In genomic region chr12:56644654-56645053, GRCh38 we compare ENCODE assay signal across 7 cellular contexts. TPM values are rescaled to one million over a fixed set of nuclear protein-coding genes. Genes with fewer than 3 reads are reported as not detected.
A peak's percentile ranks its signal among the peaks of the same experiment; 100 is the strongest.
DNase-seq lines count a peak whose midpoint lies in the region; ATAC-seq and TF ChIP-seq lines count a peak whose summit lies in the region.

No MANE protein-coding gene starts in this region.

- no peaks in the 10 kb centered on the region for H3K9me3 Mint-ChIP-seq in activated CD4-positive, alpha-beta memory T cell treated with anti-CD3 and anti-CD28 coated beads, Interleukin-2, amount 10 ng/mL, durations not matched to agents 7 days and 5 days
- no peaks in the 10 kb centered on the region for H3K9me3 Mint-ChIP-seq in stimulated activated effector memory CD8-positive, alpha-beta T cell treated with anti-CD3 and anti-CD28 coated beads, Interleukin-12 subunit alpha, Interleukin-12 subunit beta, amount 100 ng/mL, for 72 hours

- peaks cover 51% of the 10 kb centered on the region for H3K36me3 Mint-ChIP-seq in activated CD4-positive, alpha-beta memory T cell treated with anti-CD3 and anti-CD28 coated beads, Interleukin-2, amount 10 ng/mL, durations not matched to agents 7 days and 5 days (ENCODE audit: low read depth)
- peaks cover 67% of the 10 kb centered on the region for H3K36me3 Mint-ChIP-seq in stimulated activated effector memory CD8-positive, alpha-beta T cell treated with anti-CD3 and anti-CD28 coated beads, Interleukin-12 subunit alpha, Interleukin-12 subunit beta, amount 100 ng/mL, for 72 hours

- CTCF ChIA-PET in activated CD4-positive, alpha-beta memory T cell treated with anti-CD3 and anti-CD28 coated beads, Interleukin-2, amount 10 ng/mL, durations not matched to agents 7 days and 5 days (lab: Charles Lee) = interaction anchor here (1.6 to 2.8 kb wide), 2 partner anchors 9 to 40 kb away, joined by 4 to 50 read pairs; no protein-coding TSS in a partner anchor

- no peak for DNase-seq in HFF-Myc (ENCODE audit: extremely low read depth, low read depth)
- no peak for DNase-seq in activated CD4-positive, alpha-beta memory T cell treated with anti-CD3 and anti-CD28 coated beads, Interleukin-2, amount 10 ng/mL, durations not matched to agents 7 days and 5 days
- DNase-seq in iPS DF 6.9 (ENCODE audit: low read depth, low spot score) = no peak
- DNase-seq in stimulated activated effector memory CD8-positive, alpha-beta T cell treated with anti-CD3 and anti-CD28 coated beads, Interleukin-12 subunit alpha, Interleukin-12 subunit beta, amount 100 ng/mL, for 72 hours (ENCODE audit: low spot score in 2 of 2) = no peak
- DNase-seq in UCSD-AML1 (lab: John Stamatoyannopoulos, UW; ENCODE audit: unreplicated experiment) = no peak
- no peak for DNase-seq in NCI-H128 (lab: John Stamatoyannopoulos, UW; ENCODE audit: unreplicated experiment)
- DNase-seq in activated CD8-positive, alpha-beta memory T cell treated with anti-CD3 and anti-CD28 coated beads for 24 hours = no peak

- peaks cover 20% of the 10 kb centered on the region for H3K36me3 ChIP-seq in iPS DF 6.9 (ENCODE audit: control insufficient read depth, insufficient read depth, low read length)

- peak overlapping the region; percentile 95 for H3K27ac Mint-ChIP-seq in activated CD4-positive, alpha-beta memory T cell treated with anti-CD3 and anti-CD28 coated beads, Interleukin-2, amount 10 ng/mL, durations not matched to agents 7 days and 5 days
- peak overlapping the region; percentile 97 for H3K27ac Mint-ChIP-seq in stimulated activated effector memory CD8-positive, alpha-beta T cell treated with anti-CD3 and anti-CD28 coated beads, Interleukin-12 subunit alpha, Interleukin-12 subunit beta, amount 100 ng/mL, for 72 hours

- H3K9me3 ChIP-seq in iPS DF 6.9 (ENCODE audit: control insufficient read depth, insufficient read depth, low read length) = no peaks in the 10 kb centered on the region

- H3K4me1 Mint-ChIP-seq in activated CD4-positive, alpha-beta memory T cell treated with anti-CD3 and anti-CD28 coated beads, Interleukin-2, amount 10 ng/mL, durations not matched to agents 7 days and 5 days = peaks cover 42% of the 10 kb centered on the region
- H3K4me1 Mint-ChIP-seq in stimulated activated effector memory CD8-positive, alpha-beta T cell treated with anti-CD3 and anti-CD28 coated beads, Interleukin-12 subunit alpha, Interleukin-12 subunit beta, amount 100 ng/mL, for 72 hours = peaks cover 19% of the 10 kb centered on the region

- TF ChIP-seq CTCF in HFF-Myc (IDR thresholded peaks at IDR 0.05; ENCODE audit: low read depth, low read length, missing control alignments) = no peak

- no peaks in the 10 kb centered on the region for H3K27me3 ChIP-seq in iPS DF 6.9 (ENCODE audit: control insufficient read depth, insufficient read depth, low read length)

- ATAC-seq in stimulated activated effector memory CD8-positive, alpha-beta T cell treated with anti-CD3 and anti-CD28 coated beads, Interleukin-12 subunit alpha, Interleukin-12 subunit beta, amount 100 ng/mL, for 72 hours = no peak

- H3K4me3 Mint-ChIP-seq in activated CD4-positive, alpha-beta memory T cell treated with anti-CD3 and anti-CD28 coated beads, Interleukin-2, amount 10 ng/mL, durations not matched to agents 7 days and 5 days = peak overlapping the region; percentile 90
- peak overlapping the region; percentile 94 for H3K4me3 Mint-ChIP-seq in stimulated activated effector memory CD8-positive, alpha-beta T cell treated with anti-CD3 and anti-CD28 coated beads, Interleukin-12 subunit alpha, Interleukin-12 subunit beta, amount 100 ng/mL, for 72 hours

- H3K27me3 Mint-ChIP-seq in activated CD4-positive, alpha-beta memory T cell treated with anti-CD3 and anti-CD28 coated beads, Interleukin-2, amount 10 ng/mL, durations not matched to agents 7 days and 5 days = no peaks in the 10 kb centered on the region

- H3K4me1 ChIP-seq in iPS DF 6.9 (ENCODE audit: control insufficient read depth, insufficient read depth, low read length) = no peaks in the 10 kb centered on the region

- POLR2A ChIA-PET in activated CD4-positive, alpha-beta memory T cell treated with anti-CD3 and anti-CD28 coated beads, Interleukin-2, amount 10 ng/mL, durations not matched to agents 7 days and 5 days (lab: Charles Lee) = interaction anchor here (1.2 to 5.8 kb wide), 11 partner anchors 9 to 107 kb away, joined by 3 to 103 read pairs (median 14); partner anchors contain the start of genes BAZ2A, NACA, PRIM1 and PTGES3

- H3K4me3 ChIP-seq in HFF-Myc (replicated peaks; ENCODE audit: low read depth, low read length) (peak overlapping the region; percentile 100), iPS DF 6.9 (ENCODE audit: low read length) (peak overlapping the region; percentile 76; the same call in 1 of the 2 replicates)

- H3K27ac ChIP-seq in iPS DF 6.9 (ENCODE audit: low read length) = no peak overlapping the region

- no CpG with 5 or more reads among the region's 4 CpGs for WGBS in iPS DF 6.9 (ENCODE audit: insufficient coverage, insufficient read length)

RNA-seq across cellular contexts. Expression of gene ATP5F1B, which starts 1.1 kb away (rescaled TPM):
- total RNA-seq in activated CD4-positive, alpha-beta memory T cell treated with anti-CD3 and anti-CD28 coated beads, Interleukin-2, amount 10 ng/mL, durations not matched to agents 7 days and 5 days = 100 to 1,000 TPM; 529 to 549 TPM

RNA-seq across cellular contexts. Expression of gene BAZ2A, which starts 14.5 kb away (rescaled TPM):
- total RNA-seq in activated CD4-positive, alpha-beta memory T cell treated with anti-CD3 and anti-CD28 coated beads, Interleukin-2, amount 10 ng/mL, durations not matched to agents 7 days and 5 days = 100 to 1,000 TPM; 121 to 126 TPM

RNA-seq across cellular contexts. Expression of gene PTGES3, which starts 43.4 kb away (rescaled TPM):
- 100 to 1,000 TPM; 240 to 241 TPM for total RNA-seq in activated CD4-positive, alpha-beta memory T cell treated with anti-CD3 and anti-CD28 coated beads, Interleukin-2, amount 10 ng/mL, durations not matched to agents 7 days and 5 days
